ENCODE assay signal across 24 cellular contexts in genomic region chr1:2151906-2152305, GRCh38. TPM values are rescaled to one million over a fixed set of nuclear protein-coding genes. Genes with fewer than 3 reads are reported as not detected.
DNase-seq lines count a peak whose midpoint lies in the region; ATAC-seq and TF ChIP-seq lines count a peak whose summit lies in the region.
"Had no signal": no experiment of that assay in that cellular context is flagged by ENCODE, and none has a peak within 500 bp of the region (broad histone marks: within the 10 kb centered on the region; RNA-seq: fewer than 3 reads in every experiment).

No MANE protein-coding gene starts in this region.

- H3K27me3 ChIP-seq in HL-60 (ENCODE audit: insufficient read depth, poor library complexity, severe bottlenecking): no peaks in the 10 kb centered on the region
- H3K27me3 ChIP-seq in spleen (replicated peaks in 1 of 7): no peaks in the 10 kb centered on the region
- H3K27me3 ChIP-seq in prostate gland (replicated peaks; ENCODE audit: insufficient read depth): no peaks in the 10 kb centered on the region

- H3K9me3 ChIP-seq in spleen (no peaks in the 10 kb centered on the region), prostate gland (no peaks in the 10 kb centered on the region)
- H3K9me3 ChIP-seq: A549, SJCRH30 had no signal

- intact Hi-C loops in spleen (cut with DNase I; ENCODE audit: low total_unique reads): no loop called here
- intact Hi-C loops in prostate gland (cut with DNase I): no loop called here

- no peak for DNase-seq in HL-60 (ENCODE audit: low read depth in 1 of 2, low spot score in 1 of 2)
- no peak for DNase-seq in NB4 (ENCODE audit: low read depth)
- DNase-seq in iris pigment epithelial cell (ENCODE audit: low read depth): peak; percentile 27
- no peak for DNase-seq in spleen
- DNase-seq in prostate gland (ENCODE audit: low spot score): no peak
- DNase-seq: GM23248; H9; NCI-H1105; NCI-H1436 treated with DMSO at 0.1 percent for 48 hours; NCI-H187 treated with DMSO at 0.1 percent for 48 hours; NCI-H2107; NCI-H446; NCI-H524 treated with DMSO at 0.1 percent for 48 hours; NCI-H774; NK-92 treated with Interleukin-12 subunit alpha and Interleukin-12 subunit beta, amount 100 ng/mL, for 24 hours; PC-3; SJCRH30; T-helper 17 cell had no signal

- TF ChIP-seq CTCF in HL-60 (IDR thresholded peaks at IDR 0.05; ENCODE audit: insufficient read depth, low read length): no peak
- TF ChIP-seq CTCF in NB4 (IDR thresholded peaks at IDR 0.05; ENCODE audit: low read depth, low read length): no peak
- TF ChIP-seq CTCF in spleen (IDR thresholded peaks at IDR 0.05 in 8 of 11, conservative IDR thresholded peaks at IDR 0.05 in 3 of 11): no peak
- no peak for TF ChIP-seq CTCF in prostate gland (IDR thresholded peaks at IDR 0.05)

- peaks cover 0 to 72% (median 22%) of the 10 kb centered on the region in 6 donors for H3K36me3 ChIP-seq in spleen
- no peaks in the 10 kb centered on the region for H3K36me3 ChIP-seq in prostate gland
- H3K36me3 ChIP-seq: SJCRH30 had no signal

- peaks cover 0 to 59% (median 16%) of the 10 kb centered on the region in 6 donors for H3K4me1 ChIP-seq in spleen
- no peaks in the 10 kb centered on the region for H3K4me1 ChIP-seq in prostate gland (replicated peaks)
- H3K4me1 ChIP-seq: A549, SJCRH30 had no signal

- H3K4me3 ChIP-seq in HL-60 (replicated peaks; ENCODE audit: insufficient read depth, low read length): no peak overlapping the region
- peak overlapping the region; percentile 1 for H3K4me3 ChIP-seq in NB4 (ENCODE audit: low read depth, low read length)
- peak overlapping the region in 1 of 8 donors; percentile 61 for H3K4me3 ChIP-seq in spleen
- H3K4me3 ChIP-seq in prostate gland: no peak overlapping the region
- H3K4me3 ChIP-seq: A549, GM23248, K562, SJCRH30 had no signal

- peak overlapping the region; percentile 92 for H3K27ac ChIP-seq in HL-60 (replicated peaks)
- H3K27ac ChIP-seq in spleen: peak overlapping the region in 7 of 8 donors; percentile 73 to 94 (median 91)
- no peak overlapping the region for H3K27ac ChIP-seq in prostate gland
- H3K27ac ChIP-seq: A549, C4-2B, GM23248, SJCRH30 had no signal

- ATAC-seq in GM18870 (IDR thresholded peaks at IDR 0.05; ENCODE audit: unreplicated experiment): no peak
- no peak for ATAC-seq in HG03342 (IDR thresholded peaks at IDR 0.05; ENCODE audit: unreplicated experiment)
- ATAC-seq: A549, PC-3, SK-N-SH treated with all-trans-retinoic acid at 6 μM for 48 hours, T-helper 17 cell had no signal

- 78 to 92% (median 85%) methylated on average over 6 of the region's 6 CpGs for WGBS in spleen, 5 donors
- 94% methylated on average over 6 of the region's 6 CpGs for WGBS in prostate gland

- TF ChIP-seq POLR2A in NB4 (IDR thresholded peaks at IDR 0.05; ENCODE audit: extremely low read depth, insufficient read length) (no peak), spleen (IDR thresholded peaks at IDR 0.05) (no peak), prostate gland (IDR thresholded peaks at IDR 0.05) (no peak)

RNA-seq across cellular contexts. Expression of gene FAAP20, which starts 42.7 kb away (rescaled TPM):
- total RNA-seq in spleen (10 to 100 TPM; 20.6 to 64.0 (median 46.6) TPM), prostate gland (10 to 100 TPM; 55.9 to 70.4 TPM)
- 100 to 1,000 TPM in 1 of 3 donors, 10 to 100 TPM in 2; 66.8 to 113 (median 94.1) TPM for polyA plus RNA-seq in spleen

Comparison
In these comparisons a context has a peak if more than half of its experiments do, and no peak if none do; other contexts are left out.
1. H3K27ac ChIP-seq: peak in HL-60 (single experiment) and spleen (7 of 8); none in prostate gland (0 of 2).